8 cellular contexts compared by ENCODE assay signal in the genomic region with DNA sequence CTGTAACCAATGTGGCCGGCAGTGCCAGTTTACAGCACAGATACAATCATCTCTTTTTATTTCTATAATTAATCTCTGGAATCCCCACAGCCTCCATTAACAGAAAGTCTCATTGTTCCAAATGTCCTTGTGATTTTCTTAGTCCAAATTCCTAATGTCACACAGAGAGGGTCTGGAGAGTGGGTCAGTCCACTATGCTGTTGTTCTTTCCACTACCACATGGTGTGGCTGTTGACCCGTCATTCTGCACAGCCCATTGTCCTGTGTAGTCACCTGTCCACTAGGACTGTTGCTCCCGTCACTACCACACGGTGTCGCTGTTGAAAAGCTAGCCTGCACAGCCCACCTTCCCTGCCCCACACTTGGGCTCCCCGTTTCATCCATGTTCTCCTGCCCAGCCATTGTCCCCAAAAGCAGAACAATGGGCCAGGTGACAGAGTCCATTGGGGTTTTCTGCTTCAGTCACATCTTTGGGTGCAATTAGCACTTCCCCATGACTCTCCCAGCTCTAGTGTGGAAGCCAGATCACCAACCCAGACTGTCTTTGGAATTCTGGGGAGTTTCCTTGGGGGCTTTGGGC. TPM values are rescaled to one million over a fixed set of nuclear protein-coding genes. Genes with fewer than 3 reads are reported as not detected.
DNase-seq lines count a peak whose midpoint lies in the region; ATAC-seq, FAIRE-seq and TF ChIP-seq lines count a peak whose summit lies in the region.

No MANE protein-coding gene starts in this region.

- FAIRE-seq in pancreas (lab: Jason Lieb, UNC): no peak

- H4K20me1 ChIP-seq in DND-41 (ENCODE audit: insufficient read depth, low read length): no peaks in the 10 kb centered on the region

- H3K36me3 ChIP-seq in DND-41 (ENCODE audit: insufficient read depth, low read length) (no peaks in the 10 kb centered on the region), lower lobe of right lung (no peaks in the 10 kb centered on the region), pancreas (no peaks in the 10 kb centered on the region), gastroesophageal sphincter (no peaks in the 10 kb centered on the region)

- WGBS in pancreas, 2 donors: 29 to 30% methylated on average over 6 of the region's 6 CpGs
- 41 to 50% methylated on average over 2 to 3 of the region's 6 CpGs for WGBS in gastroesophageal sphincter (ENCODE audit: low coverage in 1 of 2), 2 donors

- no peak overlapping the region for H3K4me3 ChIP-seq in DND-41 (ENCODE audit: low read depth in 1 of 2, low read length in 2 of 2)
- H3K4me3 ChIP-seq in astrocyte of the spinal cord (ENCODE audit: low read depth, low read length): no peak overlapping the region
- H3K4me3 ChIP-seq in lower lobe of right lung: no peak overlapping the region
- no peak overlapping the region for H3K4me3 ChIP-seq in pancreas
- no peak overlapping the region for H3K4me3 ChIP-seq in gastroesophageal sphincter

- H3K27ac ChIP-seq in DND-41 (ENCODE audit: low read length) (no peak overlapping the region), lower lobe of right lung (no peak overlapping the region), pancreas (no peak overlapping the region), gastroesophageal sphincter (no peak overlapping the region)

- DNase-seq in DND-41 (no peak), HuH-7.5 (ENCODE audit: low spot score) (peak; percentile 57), astrocyte of the spinal cord (ENCODE audit: low read depth, low spot score) (no peak), lower lobe of right lung (no peak), ureter (ENCODE audit: low spot score) (no peak), DMS153 (lab: John Stamatoyannopoulos, UW) (no peak), pancreas (no peak)

- no peak for TF ChIP-seq EP300 in gastroesophageal sphincter (IDR thresholded peaks at IDR 0.05)

- intact Hi-C loops in lower lobe of right lung (cut with DNase I) (no loop called here), pancreas (cut with DNase I) (no loop called here)

- TF ChIP-seq CTCF in DND-41 (IDR thresholded peaks at IDR 0.05; ENCODE audit: borderline replicate concordance, extremely low read depth, low read length, poor library complexity, severe bottlenecking): peak; percentile 42
- TF ChIP-seq CTCF in astrocyte of the spinal cord (IDR thresholded peaks at IDR 0.05; ENCODE audit: low read depth, low read length): peak; percentile 52
- peak; percentile 33 for TF ChIP-seq CTCF in lower lobe of right lung (IDR thresholded peaks at IDR 0.05)
- TF ChIP-seq CTCF in pancreas (IDR thresholded peaks at IDR 0.05): no peak
- TF ChIP-seq CTCF in gastroesophageal sphincter (IDR thresholded peaks at IDR 0.05): peak in 2 of 4 experiments; percentile 21 to 31

- no peaks in the 10 kb centered on the region for H3K9me3 ChIP-seq in DND-41 (ENCODE audit: insufficient read depth, low read length, severe bottlenecking)
- peaks cover 4% of the 10 kb centered on the region for H3K9me3 ChIP-seq in lower lobe of right lung
- no peaks in the 10 kb centered on the region for H3K9me3 ChIP-seq in pancreas
- H3K9me3 ChIP-seq in gastroesophageal sphincter: peaks cover 0 to 19% (median 0%) of the 10 kb centered on the region in 3 donors

- no peak for TF ChIP-seq POLR2A in gastroesophageal sphincter (IDR thresholded peaks at IDR 0.05)

- H3K27me3 ChIP-seq in DND-41 (ENCODE audit: insufficient read depth, low read length, poor library complexity) (no peaks in the 10 kb centered on the region), lower lobe of right lung (ENCODE audit: low read depth) (peaks cover 9% of the 10 kb centered on the region), pancreas (no peaks in the 10 kb centered on the region), gastroesophageal sphincter (peaks cover 54% of the 10 kb centered on the region)

- H3K4me1 ChIP-seq in DND-41 (ENCODE audit: insufficient read depth, low read length) (no peaks in the 10 kb centered on the region), lower lobe of right lung (no peaks in the 10 kb centered on the region), pancreas (no peaks in the 10 kb centered on the region), gastroesophageal sphincter (no peaks in the 10 kb centered on the region)

- ATAC-seq in DND-41 (ENCODE audit: insufficient read depth, low read depth) (no peak), lower lobe of right lung (peak in 1 of 2 donors; percentile 53), pancreas (no peak), gastroesophageal sphincter (no peak)

- no peak overlapping the region for H3K4me2 ChIP-seq in DND-41 (ENCODE audit: insufficient read depth, low read length)

- H3K9ac ChIP-seq in DND-41 (ENCODE audit: low read depth, low read length): no peak overlapping the region

- in situ Hi-C loops in astrocyte of the spinal cord (cut with HindIII; ENCODE audit: low sequenced_read_pairs): no loop called here

- no peak overlapping the region for H2AFZ ChIP-seq in DND-41 (ENCODE audit: low read depth, low read length)

- H3K79me2 ChIP-seq in DND-41 (ENCODE audit: insufficient read depth, low read length): no peaks in the 10 kb centered on the region

RNA-seq across cellular contexts. Expression of a gene that starts 8.6 kb away (rescaled TPM):
- total RNA-seq in lower lobe of right lung (not detected), ureter (0.83 TPM), pancreas (1 to 10 TPM in 2 of 6 donors, under 1 TPM in 2, not detected in 2; 0.16 to 1.9 (median 0.68) TPM), gastroesophageal sphincter (1 to 10 TPM in 1 of 4 donors, under 1 TPM in 1, not detected in 2; 0.19 to 1.8 TPM)
- under 1 TPM in 1 of 2 donors, not detected in 1; 0.30 TPM for polyA plus RNA-seq in pancreas

RNA-seq across cellular contexts. Expression of a gene that starts 33.7 kb away (rescaled TPM):
- 0.44 TPM for total RNA-seq in lower lobe of right lung
- total RNA-seq in ureter: not detected
- total RNA-seq in pancreas: under 1 TPM in 1 of 6 donors, not detected in 5; 0.66 TPM
- not detected for polyA plus RNA-seq in pancreas
- total RNA-seq in gastroesophageal sphincter: under 1 TPM in 2 of 4 donors, not detected in 2; 0.27 to 0.47 TPM

Comparison
In these comparisons a context has a peak if more than half of its experiments do, and no peak if none do; other contexts are left out.
1. CTCF ChIP-seq: peak in DND-41 (single experiment), astrocyte of the spinal cord (single experiment) and lower lobe of right lung (single experiment); none in pancreas (0 of 4).